In genomic region chr2:199455533-199456382, GRCh38 we compare ENCODE assay signal across 1 cellular context.
A peak's percentile ranks its signal among the peaks of the same experiment; 100 is the strongest.
TF ChIP-seq lines count a peak whose summit lies in the region.

No MANE protein-coding gene starts in this region.

TF ChIP-seq in HepG2, 621 proteins besides CTCF, POLR2A, EP300 and RAD21 (continued from another document and continues in another):
- TF ChIP-seq MIXL1 (CRISPR knock-in tag; IDR thresholded peaks at IDR 0.05) (peak; percentile 86; the same call in 1 of the 2 replicates), SMAD1 (CRISPR knock-in tag; IDR thresholded peaks at IDR 0.05; ENCODE audit: borderline replicate concordance, low read depth) (peak; percentile 72; the same call in 1 of the 2 replicates), TFAP4 (IDR thresholded peaks at IDR 0.05; ENCODE audit: borderline replicate concordance, low read depth) (peak; percentile 57; the same call in 1 of the 2 replicates), AHDC1 (CRISPR knock-in tag; IDR thresholded peaks at IDR 0.05; ENCODE audit: borderline replicate concordance) (no peak), HOXA3 (CRISPR knock-in tag; IDR thresholded peaks at IDR 0.05) (peak; percentile 83), SYNCRIP (IDR thresholded peaks at IDR 0.05; ENCODE audit: insufficient read depth, low read depth, low read length) (no peak), ARNT (IDR thresholded peaks at IDR 0.05) (no peak), NR2F6 (IDR thresholded peaks at IDR 0.05) (peak; percentile 52; the same call in 1 of the 2 replicates), NR2F6 (CRISPR knock-in tag; IDR thresholded peaks at IDR 0.05) (peak; percentile 79), ZFYVE20 (CRISPR knock-in tag; IDR thresholded peaks at IDR 0.05; ENCODE audit: borderline replicate concordance, low read depth) (no peak), KLF11 (CRISPR knock-in tag; IDR thresholded peaks at IDR 0.05) (no peak), MEIS1 (CRISPR knock-in tag; IDR thresholded peaks at IDR 0.05; ENCODE audit: borderline replicate concordance) (peak; percentile 51; the same call in 1 of the 2 replicates), CREBL2 (CRISPR knock-in tag; IDR thresholded peaks at IDR 0.05; ENCODE audit: borderline replicate concordance) (no peak), ZNF407 (CRISPR knock-in tag; IDR thresholded peaks at IDR 0.05; ENCODE audit: not compliant biosample characterization) (peak; percentile 60), SAFB2 (CRISPR knock-in tag; IDR thresholded peaks at IDR 0.05; ENCODE audit: borderline replicate concordance, low read depth) (peak; percentile 78; the same call in 1 of the 2 replicates), IKZF5 (CRISPR knock-in tag; IDR thresholded peaks at IDR 0.05) (peak; percentile 82), ATM (IDR thresholded peaks at IDR 0.05; ENCODE audit: borderline replicate concordance) (no peak), BCL3 (CRISPR knock-in tag; IDR thresholded peaks at IDR 0.05) (no peak), MTF1 (CRISPR knock-in tag; IDR thresholded peaks at IDR 0.05) (0 out of 2 replicates have a peak, but pooled peaks have one; percentile 55), ZBTB46 (CRISPR knock-in tag; IDR thresholded peaks at IDR 0.05; ENCODE audit: borderline replicate concordance) (no peak), ZFP62 (CRISPR knock-in tag; IDR thresholded peaks at IDR 0.05) (no peak), FOXM1 (CRISPR knock-in tag; IDR thresholded peaks at IDR 0.05) (no peak), ZNF740 (CRISPR knock-in tag; IDR thresholded peaks at IDR 0.05) (peak; percentile 75; the same call in 1 of the 2 replicates), MNT (IDR thresholded peaks at IDR 0.05) (no peak), ZNF737 (CRISPR knock-in tag; IDR thresholded peaks at IDR 0.05; ENCODE audit: borderline replicate concordance) (no peak), PAX8 (CRISPR knock-in tag; IDR thresholded peaks at IDR 0.05; ENCODE audit: borderline replicate concordance) (no peak), ZNF776 (CRISPR knock-in tag; IDR thresholded peaks at IDR 0.05) (0 out of 2 replicates have a peak, but pooled peaks have one; percentile 67), RARA (CRISPR knock-in tag; IDR thresholded peaks at IDR 0.05) (peak; percentile 54; the same call in 1 of the 2 replicates), CC2D1A (CRISPR knock-in tag; IDR thresholded peaks at IDR 0.05) (no peak), NFIB (CRISPR knock-in tag; IDR thresholded peaks at IDR 0.05; ENCODE audit: borderline replicate concordance) (no peak), ZNF451 (CRISPR knock-in tag; IDR thresholded peaks at IDR 0.05) (no peak), CBX5 (CRISPR knock-in tag; IDR thresholded peaks at IDR 0.05; ENCODE audit: borderline replicate concordance) (no peak; the same call in 1 of the 2 replicates), ZNF777 (CRISPR knock-in tag; IDR thresholded peaks at IDR 0.05) (peak; percentile 89), TEF (CRISPR knock-in tag; IDR thresholded peaks at IDR 0.05) (0 out of 2 replicates have a peak, but pooled peaks have one; percentile 9), ZFP82 (CRISPR knock-in tag; IDR thresholded peaks at IDR 0.05; ENCODE audit: borderline replicate concordance) (no peak), CHCHD3 (CRISPR knock-in tag; IDR thresholded peaks at IDR 0.05) (no peak), KDM3A (CRISPR knock-in tag; IDR thresholded peaks at IDR 0.05; ENCODE audit: low read depth) (peak; percentile 81)
